In genomic region chr7:12211054-12212050, GRCh38 we compare ENCODE assay signal across 1 cellular context.
A peak's percentile ranks its signal among the peaks of the same experiment; 100 is the strongest.
TF ChIP-seq lines count a peak whose summit lies in the region.

TSS of gene TMEM106B (plus strand) at chr7:12211294. CDS start at chr7:12214811, 3,517 bp downstream.

TF ChIP-seq in HepG2, 621 proteins besides CTCF, POLR2A, EP300 and RAD21 (continued from another document and continues in another):
- TF ChIP-seq NFAT5 (CRISPR knock-in tag; IDR thresholded peaks at IDR 0.05) = peak; percentile 97
- peak; percentile 37; the same call in 1 of the 2 replicates for TF ChIP-seq ZNF7 (CRISPR knock-in tag; IDR thresholded peaks at IDR 0.05)
- no peak for TF ChIP-seq SIN3B (IDR thresholded peaks at IDR 0.05; ENCODE audit: low read length)
- TF ChIP-seq ZNF839 (CRISPR knock-in tag; IDR thresholded peaks at IDR 0.05; ENCODE audit: borderline replicate concordance) = peak; percentile 98
- TF ChIP-seq TCF7 (IDR thresholded peaks at IDR 0.05; ENCODE audit: low read depth) = no peak
- peak; percentile 100 for TF ChIP-seq ZNF547 (CRISPR knock-in tag; IDR thresholded peaks at IDR 0.05)
- TF ChIP-seq ZSCAN9 (CRISPR knock-in tag; IDR thresholded peaks at IDR 0.05; ENCODE audit: borderline replicate concordance) = peak; percentile 53; the same call in 1 of the 2 replicates
- TF ChIP-seq TRIM24 (CRISPR knock-in tag; IDR thresholded peaks at IDR 0.05) = no peak
- TF ChIP-seq FLYWCH1 (CRISPR knock-in tag; IDR thresholded peaks at IDR 0.05) = peak; percentile 98
- peak; percentile 87; the same call in 1 of the 2 replicates for TF ChIP-seq JDP2 (CRISPR knock-in tag; IDR thresholded peaks at IDR 0.05; ENCODE audit: borderline replicate concordance)
- TF ChIP-seq DMTF1 (CRISPR knock-in tag; IDR thresholded peaks at IDR 0.05) = peak; percentile 89; the same call in 1 of the 2 replicates
- TF ChIP-seq DNMT3B (CRISPR knock-in tag; conservative IDR thresholded peaks at IDR 0.05) = 0 out of 2 replicates have a peak, but pooled peaks have one; percentile 31
- no peak for TF ChIP-seq ZNF646 (CRISPR knock-in tag; IDR thresholded peaks at IDR 0.05)
- TF ChIP-seq ZNF121 (CRISPR knock-in tag; IDR thresholded peaks at IDR 0.05) = peak; percentile 72
- peak; percentile 65 for TF ChIP-seq RARA (CRISPR knock-in tag; IDR thresholded peaks at IDR 0.05)
- peak; percentile 40; the same call in 1 of the 2 replicates for TF ChIP-seq ZMYM3 (CRISPR knock-in tag; IDR thresholded peaks at IDR 0.05)
- peak; percentile 99 for TF ChIP-seq ZNF230 (CRISPR knock-in tag; IDR thresholded peaks at IDR 0.05)
- TF ChIP-seq REL (CRISPR knock-in tag; conservative IDR thresholded peaks at IDR 0.05) = peak; percentile 97
- TF ChIP-seq ZNF407 (CRISPR knock-in tag; IDR thresholded peaks at IDR 0.05; ENCODE audit: not compliant biosample characterization) = peak; percentile 99
- TF ChIP-seq ZBTB49 (CRISPR knock-in tag; IDR thresholded peaks at IDR 0.05; ENCODE audit: borderline replicate concordance) = 0 out of 2 replicates have a peak, but pooled peaks have one; percentile 6
- peak; percentile 100 for TF ChIP-seq ZGPAT (CRISPR knock-in tag; IDR thresholded peaks at IDR 0.05)
- peak; percentile 43; the same call in 1 of the 2 replicates for TF ChIP-seq CREM (IDR thresholded peaks at IDR 0.05)
- TF ChIP-seq CREM (CRISPR knock-in tag; IDR thresholded peaks at IDR 0.05) = no peak
